ENCODE assay signal across 35 cellular contexts in genomic region chr1:9190234-9190633, GRCh38.
"Had no signal": no experiment of that assay in that cellular context is flagged by ENCODE, and none has a peak within 500 bp of the region (broad histone marks: within the 10 kb centered on the region; RNA-seq: fewer than 3 reads in every experiment).

No MANE protein-coding gene starts in this region.

- H3K4me3 Mint-ChIP-seq: activated CD4-positive, alpha-beta memory T cell treated with anti-CD3 and anti-CD28 coated beads, Interleukin-2, amount 10 ng/mL, durations not matched to agents 7 days and 5 days; activated CD4-positive, alpha-beta T cell treated with anti-CD3 and anti-CD28 coated beads for 36 hours; activated CD4-positive, alpha-beta T cell treated with anti-CD3 and anti-CD28 coated beads, Interleukin-2, amount 10 ng/mL, durations not matched to agents 7 days and 5 days; activated naive CD4-positive, alpha-beta T cell treated with anti-CD3 and anti-CD28 coated beads for 36 hours; activated naive CD8-positive, alpha-beta T cell treated with anti-CD3 and anti-CD28 coated beads for 36 hours; activated T-cell treated with anti-CD3 and anti-CD28 coated beads, Interleukin-2, amount 50 U/mL, for 4 hours; activated T-cell treated with anti-CD3 and anti-CD28 coated beads, Interleukin-2, amount 50 U/mL, for 72 hours; activated T-helper 1 cell treated with anti-CD3 and anti-CD28 coated beads, Interleukin-12 subunit alpha, Interleukin-12 subunit beta, Interleukin-2, Interleukin-4 antibody, amounts not matched to agents 30 ng/mL and 10 ng/mL and 1 ng/mL, durations not matched to agents 14 hours and 24 hours and 36 hours; activated T-helper 17 cell treated with anti-CD3 and anti-CD28 coated beads, Interleukin-2, amount 50 U/mL, for 72 hours; T-helper 1 cell treated with Interleukin-12 subunit alpha and Interleukin-12 subunit beta and Interleukin-4 antibody, amounts not matched to agents 30 μg/mL and 1 μg/mL, for 36 hours; T-helper 2 cell treated with Interferon-gamma antibody and Interleukin-4, amounts not matched to agents 5 μg/mL and 100 μg/mL, for 36 hours had no signal

- H3K4me3 ChIP-seq: adrenal gland, body of pancreas, breast epithelium had no signal

- H3K4me1 ChIP-seq: breast epithelium had no signal

- H3K9me3 Mint-ChIP-seq: activated CD4-positive, alpha-beta memory T cell treated with anti-CD3 and anti-CD28 coated beads, Interleukin-2, amount 10 ng/mL, durations not matched to agents 7 days and 5 days; activated CD4-positive, alpha-beta T cell treated with anti-CD3 and anti-CD28 coated beads, Interleukin-2, amount 10 ng/mL, durations not matched to agents 7 days and 5 days; activated naive CD4-positive, alpha-beta T cell treated with anti-CD3 and anti-CD28 coated beads for 36 hours; activated naive CD4-positive, alpha-beta T cell treated with anti-CD3 and anti-CD28 coated beads, Interleukin-2, amount 50 U/mL, for 72 hours; activated naive CD8-positive, alpha-beta T cell treated with anti-CD3 and anti-CD28 coated beads for 36 hours; activated T-cell treated with anti-CD3 and anti-CD28 coated beads, Interleukin-2, amount 50 U/mL, for 4 hours; activated T-cell treated with anti-CD3 and anti-CD28 coated beads, Interleukin-2, amount 50 U/mL, for 72 hours; activated T-helper 1 cell treated with anti-CD3 and anti-CD28 coated beads, Interleukin-12 subunit alpha, Interleukin-12 subunit beta, Interleukin-2, Interleukin-4 antibody, amounts not matched to agents 30 ng/mL and 10 ng/mL and 1 ng/mL, durations not matched to agents 14 hours and 24 hours and 36 hours; activated T-helper 17 cell treated with anti-CD3 and anti-CD28 coated beads, Interleukin-2, amount 50 U/mL, for 72 hours; T-helper 1 cell treated with Interleukin-12 subunit alpha and Interleukin-12 subunit beta and Interleukin-4 antibody, amounts not matched to agents 30 μg/mL and 1 μg/mL, for 36 hours; T-helper 2 cell treated with Interferon-gamma antibody and Interleukin-4, amounts not matched to agents 5 μg/mL and 100 μg/mL, for 36 hours had no signal

- H3K36me3 Mint-ChIP-seq: activated naive CD4-positive, alpha-beta T cell treated with anti-CD3 and anti-CD28 coated beads, Interleukin-2, amount 50 U/mL, for 72 hours; activated naive CD8-positive, alpha-beta T cell treated with anti-CD3 and anti-CD28 coated beads for 36 hours had no signal

- H3K4me1 Mint-ChIP-seq: activated CD4-positive, alpha-beta T cell treated with anti-CD3 and anti-CD28 coated beads for 36 hours; activated naive CD8-positive, alpha-beta T cell treated with anti-CD3 and anti-CD28 coated beads for 36 hours; activated T-helper 17 cell treated with anti-CD3 and anti-CD28 coated beads, Interleukin-2, amount 50 U/mL, for 72 hours had no signal

- ATAC-seq: activated CD4-positive, alpha-beta T cell treated with anti-CD3 and anti-CD28 coated beads for 36 hours; activated CD4-positive, CD25-positive, alpha-beta regulatory T cell treated with anti-CD3 and anti-CD28 coated beads, Interleukin-2, amount 50 U/mL, for 24 hours; activated naive CD4-positive, alpha-beta T cell treated with anti-CD3 and anti-CD28 coated beads, Interleukin-2, amount 50 U/mL, for 72 hours; activated T-cell treated with anti-CD3 and anti-CD28 coated beads, Interleukin-2, amount 50 U/mL, for 4 hours; activated T-cell treated with anti-CD3 and anti-CD28 coated beads, Interleukin-2, amount 50 U/mL, for 72 hours; activated T-helper 17 cell treated with anti-CD3 and anti-CD28 coated beads, Interleukin-2, amount 50 U/mL, for 72 hours; body of pancreas had no signal

- H3K27ac ChIP-seq: adrenal gland, body of pancreas, brain microvascular endothelial cell, breast epithelium, VCaP had no signal

- H3K36me3 ChIP-seq: adrenal gland, breast epithelium had no signal

- H3K9me3 ChIP-seq: adrenal gland, body of pancreas, breast epithelium had no signal

- DNase-seq: activated CD4-positive, alpha-beta memory T cell treated with anti-CD3 and anti-CD28 coated beads, Interleukin-2, amount 10 ng/mL, durations not matched to agents 7 days and 5 days; activated CD4-positive, alpha-beta T cell treated with anti-CD3 and anti-CD28 coated beads for 1 hour; activated CD4-positive, alpha-beta T cell treated with anti-CD3 and anti-CD28 coated beads for 36 hours; activated CD4-positive, alpha-beta T cell treated with anti-CD3 and anti-CD28 coated beads for 48 hours; activated CD4-positive, alpha-beta T cell treated with anti-CD3 and anti-CD28 coated beads, Interleukin-2, amount 10 ng/mL, durations not matched to agents 7 days and 5 days; activated CD4-positive, alpha-beta T cell treated with anti-CD3 and anti-CD28 coated beads, Interleukin-2, amount 50 U/mL, for 48 hours; activated CD4-positive, CD25-positive, alpha-beta regulatory T cell; activated CD8-positive, alpha-beta memory T cell treated with anti-CD3 and anti-CD28 coated beads, Interleukin-2, amount 50 U/mL, for 4 hours; activated effector memory CD4-positive, alpha-beta T cell treated with anti-CD3 and anti-CD28 coated beads, Interleukin-2, amount 50 U/mL, for 16 hours; activated gamma-delta T cell treated with Interleukin-2 at 50 U/mL for 16 hours; activated naive CD4-positive, alpha-beta T cell; activated naive CD4-positive, alpha-beta T cell treated with anti-CD3 and anti-CD28 coated beads for 36 hours; activated naive CD4-positive, alpha-beta T cell treated with anti-CD3 and anti-CD28 coated beads, Interleukin-2, amount 50 U/mL, for 16 hours; activated naive CD8-positive, alpha-beta T cell treated with anti-CD3 and anti-CD28 coated beads for 36 hours; activated T-cell treated with anti-CD3 and anti-CD28 coated beads for 4 hours; activated T-cell treated with anti-CD3 and anti-CD28 coated beads, Interleukin-2, amount 50 U/mL, for 1 hour; activated T-cell treated with anti-CD3 and anti-CD28 coated beads, Interleukin-2, amount 50 U/mL, for 4 hours; activated T-cell treated with anti-CD3 and anti-CD28 coated beads, Interleukin-2, amount 50 U/mL, for 72 hours; adrenal gland; amniotic stem cell; aorta; body of pancreas; brain microvascular endothelial cell; central memory CD4-positive, alpha-beta T cell; T-helper 1 cell; T-helper 2 cell; T-helper 9 cell had no signal

- H3K27ac Mint-ChIP-seq: activated CD4-positive, alpha-beta memory T cell treated with anti-CD3 and anti-CD28 coated beads, Interleukin-2, amount 10 ng/mL, durations not matched to agents 7 days and 5 days; activated CD4-positive, alpha-beta T cell treated with anti-CD3 and anti-CD28 coated beads for 36 hours; activated CD4-positive, alpha-beta T cell treated with anti-CD3 and anti-CD28 coated beads, Interleukin-2, amount 10 ng/mL, durations not matched to agents 7 days and 5 days; activated naive CD4-positive, alpha-beta T cell treated with anti-CD3 and anti-CD28 coated beads for 36 hours; activated naive CD4-positive, alpha-beta T cell treated with anti-CD3 and anti-CD28 coated beads, Interleukin-2, amount 50 U/mL, for 72 hours; activated naive CD8-positive, alpha-beta T cell treated with anti-CD3 and anti-CD28 coated beads for 36 hours; activated T-cell treated with anti-CD3 and anti-CD28 coated beads, Interleukin-2, amount 50 U/mL, for 72 hours; activated T-helper 1 cell treated with anti-CD3 and anti-CD28 coated beads, Interleukin-12 subunit alpha, Interleukin-12 subunit beta, Interleukin-2, Interleukin-4 antibody, amounts not matched to agents 30 ng/mL and 10 ng/mL and 1 ng/mL, durations not matched to agents 14 hours and 24 hours and 36 hours; activated T-helper 17 cell treated with anti-CD3 and anti-CD28 coated beads, Interleukin-2, amount 50 U/mL, for 72 hours; T-helper 1 cell treated with Interleukin-12 subunit alpha and Interleukin-12 subunit beta and Interleukin-4 antibody, amounts not matched to agents 30 μg/mL and 1 μg/mL, for 36 hours; T-helper 2 cell treated with Interferon-gamma antibody and Interleukin-4, amounts not matched to agents 5 μg/mL and 100 μg/mL, for 36 hours had no signal

- H3K27me3 ChIP-seq: adrenal gland, body of pancreas, brain microvascular endothelial cell, breast epithelium had no signal
